15 cellular contexts compared by ENCODE assay signal in the genomic region with DNA sequence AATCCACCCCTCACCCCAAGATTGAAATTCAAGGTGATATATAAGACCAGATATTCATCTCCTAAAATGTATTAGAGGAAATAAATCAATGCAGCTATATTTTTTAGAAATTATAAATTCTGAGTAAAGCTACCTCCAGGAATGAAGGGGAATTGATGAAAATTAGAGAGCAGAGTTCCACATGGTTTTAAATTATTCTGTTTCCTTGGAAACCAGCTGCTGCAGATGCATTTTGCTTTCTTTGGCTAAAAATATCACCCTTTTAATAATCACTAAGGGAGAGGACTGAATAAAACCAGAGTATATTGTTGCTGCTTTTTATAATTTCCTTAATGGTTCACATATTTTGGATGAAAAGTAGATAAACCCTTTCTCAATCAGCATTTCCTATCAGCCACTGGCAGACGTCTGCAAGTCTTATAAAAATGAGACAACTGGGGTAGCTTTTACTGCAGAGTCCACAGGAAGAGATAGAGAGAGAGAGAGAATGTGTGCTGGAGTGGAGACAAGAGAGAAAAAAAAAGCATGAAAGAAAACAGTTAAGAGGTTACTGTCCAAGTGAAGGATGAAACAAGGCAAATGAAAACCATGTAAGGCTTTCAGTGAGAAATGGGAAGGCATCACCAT.
A peak's percentile ranks its signal among the peaks of the same experiment; 100 is the strongest.
DNase-seq lines count a peak whose midpoint lies in the region; FAIRE-seq and TF ChIP-seq lines count a peak whose summit lies in the region.
"Had no signal": no experiment of that assay in that cellular context is flagged by ENCODE, and none has a peak within 500 bp of the region (broad histone marks: within the 10 kb centered on the region; RNA-seq: fewer than 3 reads in every experiment).

No MANE protein-coding gene starts in this region.

- FAIRE-seq in endometrium (lab: Jason Lieb, UNC): peak; percentile 61

- in situ Hi-C loops in GM13976 (cut with MboI; ENCODE audit: low sequenced_read_pairs, unreplicated experiment): no loop called here

- DNase-seq in NCI-H2171 treated with DMSO at 0.1 percent for 48 hours (lab: John Stamatoyannopoulos, UW) (peak; percentile 64), NCI-H2171 (lab: John Stamatoyannopoulos, UW) (no peak), NCI-H524 treated with DMSO at 0.1 percent for 48 hours (lab: John Stamatoyannopoulos, UW) (peak; percentile 53), retina (peak; percentile 33), DMS114 treated with DMSO at 0.1 percent for 48 hours (lab: John Stamatoyannopoulos, UW; ENCODE audit: unreplicated experiment) (no peak), GM13976 (ENCODE audit: low spot score) (no peak), NCI-H510A treated with DMSO at 0.1 percent for 48 hours (lab: John Stamatoyannopoulos, UW) (no peak)
- DNase-seq: activated B cell treated with CpG ODN at 0.5 μM for 24 hours; activated CD8-positive, alpha-beta memory T cell treated with anti-CD3 and anti-CD28 coated beads, Interleukin-2, amount 50 U/mL, for 48 hours; activated naive CD8-positive, alpha-beta T cell treated with anti-CD3 and anti-CD28 coated beads, Interleukin-2, amount 50 U/mL, for 24 hours; dermis blood vessel endothelial cell; left cardiac atrium; NCI-H526; stimulated activated CD4-positive, alpha-beta T cell treated with anti-CD3 and anti-CD28 coated beads, Interleukin-15, amount 100 ng/mL, for 24 hours had no signal

- TF ChIP-seq CTCF in GM13976 (IDR thresholded peaks at IDR 0.05; ENCODE audit: borderline replicate concordance, control extremely low read depth, extremely low read depth, insufficient read depth, missing control alignments): no peak

Comparison
In these comparisons a context has a peak if more than half of its experiments do, and no peak if none do; other contexts are left out.
1. DNase-seq: peak in NCI-H2171 treated with DMSO at 0.1 percent for 48 hours (single experiment), NCI-H524 treated with DMSO at 0.1 percent for 48 hours (single experiment) and retina (single experiment); none in NCI-H2171 (single experiment), DMS114 treated with DMSO at 0.1 percent for 48 hours (single experiment), GM13976 (single experiment) and NCI-H510A treated with DMSO at 0.1 percent for 48 hours (single experiment).